In genomic region chr3:185585862-185586643, GRCh38 we compare ENCODE assay signal across 1 cellular context.
A peak's percentile ranks its signal among the peaks of the same experiment; 100 is the strongest.
TF ChIP-seq lines count a peak whose summit lies in the region.

TSS of gene SENP2 (plus strand) at chr3:185586295. CDS start at chr3:185586414, 119 bp downstream.

TF ChIP-seq in HepG2, 621 proteins besides CTCF, POLR2A, EP300 and RAD21 (continued from another document):
- TF ChIP-seq ARID5B (CRISPR knock-in tag; IDR thresholded peaks at IDR 0.05) (peak; percentile 31; the same call in 1 of the 2 replicates), YEATS4 (CRISPR knock-in tag; IDR thresholded peaks at IDR 0.05; ENCODE audit: borderline replicate concordance) (peak; percentile 87)
